ENCODE assay signal across 17 cellular contexts in genomic region chr11:34315006-34315793, GRCh38.
"Had no signal": no experiment of that assay in that cellular context is flagged by ENCODE, and none has a peak within 500 bp of the region (broad histone marks: within the 10 kb centered on the region; RNA-seq: fewer than 3 reads in every experiment).

No MANE protein-coding gene starts in this region.

- H3K9me3 Mint-ChIP-seq: activated B cell treated with CpG ODN at 0.5 μM for 24 hours; activated CD4-positive, alpha-beta memory T cell treated with anti-CD3 and anti-CD28 coated beads for 36 hours; activated naive CD4-positive, alpha-beta T cell treated with anti-CD3 and anti-CD28 coated beads, Interleukin-2, amount 50 U/mL, for 72 hours; activated T-helper 1 cell treated with anti-CD3 and anti-CD28 coated beads, Interleukin-12 subunit alpha, Interleukin-12 subunit beta, Interleukin-2, Interleukin-4 antibody, amounts not matched to agents 30 ng/mL and 10 ng/mL and 1 ng/mL, durations not matched to agents 14 hours and 24 hours and 36 hours; memory B cell; stimulated activated memory B cell treated with anti-CD40 and anti-IgM and Interleukin-4, amounts not matched to agents 10 μg/mL and 1 μg/mL and 100 μg/mL, for 72 hours; T-helper 2 cell treated with Interferon-gamma antibody and Interleukin-4, amounts not matched to agents 5 μg/mL and 100 μg/mL, for 36 hours had no signal

- ATAC-seq: activated naive CD4-positive, alpha-beta T cell treated with anti-CD3 and anti-CD28 coated beads, Interleukin-2, amount 50 U/mL, for 72 hours; stimulated activated memory B cell treated with anti-CD40 and anti-IgM and Interleukin-4, amounts not matched to agents 10 μg/mL and 1 μg/mL and 100 μg/mL, for 72 hours had no signal

- H3K27ac Mint-ChIP-seq: activated B cell treated with CpG ODN at 0.5 μM for 24 hours; activated CD4-positive, alpha-beta memory T cell treated with anti-CD3 and anti-CD28 coated beads for 36 hours; activated naive CD4-positive, alpha-beta T cell treated with anti-CD3 and anti-CD28 coated beads, Interleukin-2, amount 50 U/mL, for 72 hours; activated T-helper 1 cell treated with anti-CD3 and anti-CD28 coated beads, Interleukin-12 subunit alpha, Interleukin-12 subunit beta, Interleukin-2, Interleukin-4 antibody, amounts not matched to agents 30 ng/mL and 10 ng/mL and 1 ng/mL, durations not matched to agents 14 hours and 24 hours and 36 hours; memory B cell; stimulated activated memory B cell treated with anti-CD40 and anti-IgM and Interleukin-4, amounts not matched to agents 10 μg/mL and 1 μg/mL and 100 μg/mL, for 72 hours; T-helper 2 cell treated with Interferon-gamma antibody and Interleukin-4, amounts not matched to agents 5 μg/mL and 100 μg/mL, for 36 hours had no signal

- FAIRE-seq: TTC549 had no signal

- H3K36me3 ChIP-seq: left ventricle myocardium inferior, ovary, sigmoid colon had no signal

- H3K4me3 Mint-ChIP-seq: activated B cell treated with CpG ODN at 0.5 μM for 24 hours; activated CD4-positive, alpha-beta memory T cell treated with anti-CD3 and anti-CD28 coated beads for 36 hours; activated T-helper 1 cell treated with anti-CD3 and anti-CD28 coated beads, Interleukin-12 subunit alpha, Interleukin-12 subunit beta, Interleukin-2, Interleukin-4 antibody, amounts not matched to agents 30 ng/mL and 10 ng/mL and 1 ng/mL, durations not matched to agents 14 hours and 24 hours and 36 hours; memory B cell; stimulated activated memory B cell treated with anti-CD40 and anti-IgM and Interleukin-4, amounts not matched to agents 10 μg/mL and 1 μg/mL and 100 μg/mL, for 72 hours; T-helper 2 cell treated with Interferon-gamma antibody and Interleukin-4, amounts not matched to agents 5 μg/mL and 100 μg/mL, for 36 hours had no signal

- H3K9me3 ChIP-seq: left ventricle myocardium inferior, ovary, sigmoid colon had no signal

- H3K4me1 Mint-ChIP-seq: memory B cell had no signal

- DNase-seq: activated B cell treated with CpG ODN at 0.5 μM for 24 hours; activated CD4-positive, alpha-beta memory T cell treated with anti-CD3 and anti-CD28 coated beads for 36 hours; activated CD4-positive, alpha-beta T cell treated with anti-CD3 and anti-CD28 coated beads for 4 hours; activated gamma-delta T cell treated with Interleukin-2 at 50 U/mL for 16 hours; activated T-cell treated with anti-CD3 and anti-CD28 coated beads for 4 hours; foreskin melanocyte; left ventricle myocardium inferior; ovary; sigmoid colon; stimulated activated CD4-positive, alpha-beta T cell treated with anti-CD3 and anti-CD28 coated beads, Interleukin-4, amount 100 ng/mL, for 24 hours had no signal

- H3K27me3 ChIP-seq: ovary, sigmoid colon had no signal

- H3K27ac ChIP-seq: epithelial cell of prostate, ovary had no signal

- H3K4me3 ChIP-seq: left ventricle myocardium inferior, ovary, sigmoid colon had no signal

- H3K36me3 Mint-ChIP-seq: activated CD4-positive, alpha-beta memory T cell treated with anti-CD3 and anti-CD28 coated beads for 36 hours; activated naive CD4-positive, alpha-beta T cell treated with anti-CD3 and anti-CD28 coated beads, Interleukin-2, amount 50 U/mL, for 72 hours; memory B cell; stimulated activated memory B cell treated with anti-CD40 and anti-IgM and Interleukin-4, amounts not matched to agents 10 μg/mL and 1 μg/mL and 100 μg/mL, for 72 hours had no signal

- H3K27me3 Mint-ChIP-seq: activated B cell treated with CpG ODN at 0.5 μM for 24 hours; activated CD4-positive, alpha-beta memory T cell treated with anti-CD3 and anti-CD28 coated beads for 36 hours had no signal
